In the genomic region with DNA sequence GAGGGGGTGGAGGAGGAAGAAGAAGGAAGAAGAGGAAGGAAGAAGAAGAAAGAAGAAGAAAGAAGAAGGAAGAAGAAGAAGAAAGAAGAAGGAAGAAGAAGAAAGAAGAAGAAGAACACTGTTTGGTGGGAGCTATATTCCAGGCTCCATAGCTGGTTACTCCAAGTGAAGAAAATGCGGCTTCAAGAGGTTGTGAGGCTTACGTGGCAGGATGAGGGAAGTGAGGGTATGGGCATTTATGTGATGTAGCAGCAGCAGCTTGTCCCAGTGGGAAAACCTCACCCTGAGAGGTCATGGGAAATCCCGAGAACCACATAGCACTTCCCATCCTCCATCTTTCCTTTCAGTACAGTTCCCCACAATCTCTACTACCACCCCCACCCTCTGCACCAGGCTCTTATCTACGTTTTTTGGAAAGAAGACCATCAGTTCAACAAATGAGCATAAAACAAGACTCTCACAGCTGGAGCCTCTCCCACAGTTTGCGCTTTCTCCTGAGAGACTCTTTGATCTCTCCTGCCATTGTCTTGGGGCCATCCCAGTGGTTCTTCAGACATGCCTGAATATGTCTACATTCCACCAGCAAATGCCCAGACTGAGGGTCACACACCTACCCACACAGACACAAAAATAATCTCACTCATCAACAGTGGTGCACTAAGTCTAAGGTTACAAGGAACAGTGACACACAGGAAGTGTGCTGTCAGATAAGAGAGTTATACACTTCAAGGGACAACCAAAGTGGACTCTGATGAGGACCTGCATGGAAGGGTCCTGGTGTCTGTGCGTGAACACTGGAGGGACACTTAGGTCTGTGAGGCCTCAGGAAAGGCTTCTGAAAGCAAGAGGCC, we compare ENCODE assay signal across 1 cellular context.
TF ChIP-seq lines count a peak whose summit lies in the region.

No MANE protein-coding gene starts in this region.

TF ChIP-seq in K562, 482 proteins besides CTCF, POLR2A, EP300 and RAD21 (continued from another document):
- TF ChIP-seq, protein P1, sequence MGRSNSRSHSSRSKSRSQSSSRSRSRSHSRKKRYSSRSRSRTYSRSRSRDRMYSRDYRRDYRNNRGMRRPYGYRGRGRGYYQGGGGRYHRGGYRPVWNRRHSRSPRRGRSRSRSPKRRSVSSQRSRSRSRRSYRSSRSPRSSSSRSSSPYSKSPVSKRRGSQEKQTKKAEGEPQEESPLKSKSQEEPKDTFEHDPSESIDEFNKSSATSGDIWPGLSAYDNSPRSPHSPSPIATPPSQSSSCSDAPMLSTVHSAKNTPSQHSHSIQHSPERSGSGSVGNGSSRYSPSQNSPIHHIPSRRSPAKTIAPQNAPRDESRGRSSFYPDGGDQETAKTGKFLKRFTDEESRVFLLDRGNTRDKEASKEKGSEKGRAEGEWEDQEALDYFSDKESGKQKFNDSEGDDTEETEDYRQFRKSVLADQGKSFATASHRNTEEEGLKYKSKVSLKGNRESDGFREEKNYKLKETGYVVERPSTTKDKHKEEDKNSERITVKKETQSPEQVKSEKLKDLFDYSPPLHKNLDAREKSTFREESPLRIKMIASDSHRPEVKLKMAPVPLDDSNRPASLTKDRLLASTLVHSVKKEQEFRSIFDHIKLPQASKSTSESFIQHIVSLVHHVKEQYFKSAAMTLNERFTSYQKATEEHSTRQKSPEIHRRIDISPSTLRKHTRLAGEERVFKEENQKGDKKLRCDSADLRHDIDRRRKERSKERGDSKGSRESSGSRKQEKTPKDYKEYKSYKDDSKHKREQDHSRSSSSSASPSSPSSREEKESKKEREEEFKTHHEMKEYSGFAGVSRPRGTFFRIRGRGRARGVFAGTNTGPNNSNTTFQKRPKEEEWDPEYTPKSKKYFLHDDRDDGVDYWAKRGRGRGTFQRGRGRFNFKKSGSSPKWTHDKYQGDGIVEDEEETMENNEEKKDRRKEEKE (IDR thresholded peaks at IDR 0.05; ENCODE audit: borderline replicate concordance in 1 of 2, control insufficient read depth in 1 of 2, low read depth in 2 of 2, low read length in 1 of 2) = no peak
- TF ChIP-seq E2F3 (CRISPR knock-in tag; IDR thresholded peaks at IDR 0.05) (no peak), MED1 (CRISPR knock-in tag; IDR thresholded peaks at IDR 0.05; ENCODE audit: borderline replicate concordance) (no peak), HCFC1 (IDR thresholded peaks at IDR 0.05; ENCODE audit: low read depth, low read length) (no peak), SUPT5H (IDR thresholded peaks at IDR 0.05) (no peak), ZNF695 (CRISPR knock-in tag; IDR thresholded peaks at IDR 0.05) (no peak), ZBTB9 (CRISPR knock-in tag; IDR thresholded peaks at IDR 0.05) (no peak), SETDB1 (IDR thresholded peaks at IDR 0.05; ENCODE audit: low read length) (no peak)
- TF ChIP-seq, protein P2, sequence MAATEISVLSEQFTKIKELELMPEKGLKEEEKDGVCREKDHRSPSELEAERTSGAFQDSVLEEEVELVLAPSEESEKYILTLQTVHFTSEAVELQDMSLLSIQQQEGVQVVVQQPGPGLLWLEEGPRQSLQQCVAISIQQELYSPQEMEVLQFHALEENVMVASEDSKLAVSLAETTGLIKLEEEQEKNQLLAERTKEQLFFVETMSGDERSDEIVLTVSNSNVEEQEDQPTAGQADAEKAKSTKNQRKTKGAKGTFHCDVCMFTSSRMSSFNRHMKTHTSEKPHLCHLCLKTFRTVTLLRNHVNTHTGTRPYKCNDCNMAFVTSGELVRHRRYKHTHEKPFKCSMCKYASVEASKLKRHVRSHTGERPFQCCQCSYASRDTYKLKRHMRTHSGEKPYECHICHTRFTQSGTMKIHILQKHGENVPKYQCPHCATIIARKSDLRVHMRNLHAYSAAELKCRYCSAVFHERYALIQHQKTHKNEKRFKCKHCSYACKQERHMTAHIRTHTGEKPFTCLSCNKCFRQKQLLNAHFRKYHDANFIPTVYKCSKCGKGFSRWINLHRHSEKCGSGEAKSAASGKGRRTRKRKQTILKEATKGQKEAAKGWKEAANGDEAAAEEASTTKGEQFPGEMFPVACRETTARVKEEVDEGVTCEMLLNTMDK (IDR thresholded peaks at IDR 0.05; ENCODE audit: borderline replicate concordance, insufficient read depth, low read depth, low read length, poor library complexity, severe bottlenecking) = no peak
- TF ChIP-seq, protein P3, sequence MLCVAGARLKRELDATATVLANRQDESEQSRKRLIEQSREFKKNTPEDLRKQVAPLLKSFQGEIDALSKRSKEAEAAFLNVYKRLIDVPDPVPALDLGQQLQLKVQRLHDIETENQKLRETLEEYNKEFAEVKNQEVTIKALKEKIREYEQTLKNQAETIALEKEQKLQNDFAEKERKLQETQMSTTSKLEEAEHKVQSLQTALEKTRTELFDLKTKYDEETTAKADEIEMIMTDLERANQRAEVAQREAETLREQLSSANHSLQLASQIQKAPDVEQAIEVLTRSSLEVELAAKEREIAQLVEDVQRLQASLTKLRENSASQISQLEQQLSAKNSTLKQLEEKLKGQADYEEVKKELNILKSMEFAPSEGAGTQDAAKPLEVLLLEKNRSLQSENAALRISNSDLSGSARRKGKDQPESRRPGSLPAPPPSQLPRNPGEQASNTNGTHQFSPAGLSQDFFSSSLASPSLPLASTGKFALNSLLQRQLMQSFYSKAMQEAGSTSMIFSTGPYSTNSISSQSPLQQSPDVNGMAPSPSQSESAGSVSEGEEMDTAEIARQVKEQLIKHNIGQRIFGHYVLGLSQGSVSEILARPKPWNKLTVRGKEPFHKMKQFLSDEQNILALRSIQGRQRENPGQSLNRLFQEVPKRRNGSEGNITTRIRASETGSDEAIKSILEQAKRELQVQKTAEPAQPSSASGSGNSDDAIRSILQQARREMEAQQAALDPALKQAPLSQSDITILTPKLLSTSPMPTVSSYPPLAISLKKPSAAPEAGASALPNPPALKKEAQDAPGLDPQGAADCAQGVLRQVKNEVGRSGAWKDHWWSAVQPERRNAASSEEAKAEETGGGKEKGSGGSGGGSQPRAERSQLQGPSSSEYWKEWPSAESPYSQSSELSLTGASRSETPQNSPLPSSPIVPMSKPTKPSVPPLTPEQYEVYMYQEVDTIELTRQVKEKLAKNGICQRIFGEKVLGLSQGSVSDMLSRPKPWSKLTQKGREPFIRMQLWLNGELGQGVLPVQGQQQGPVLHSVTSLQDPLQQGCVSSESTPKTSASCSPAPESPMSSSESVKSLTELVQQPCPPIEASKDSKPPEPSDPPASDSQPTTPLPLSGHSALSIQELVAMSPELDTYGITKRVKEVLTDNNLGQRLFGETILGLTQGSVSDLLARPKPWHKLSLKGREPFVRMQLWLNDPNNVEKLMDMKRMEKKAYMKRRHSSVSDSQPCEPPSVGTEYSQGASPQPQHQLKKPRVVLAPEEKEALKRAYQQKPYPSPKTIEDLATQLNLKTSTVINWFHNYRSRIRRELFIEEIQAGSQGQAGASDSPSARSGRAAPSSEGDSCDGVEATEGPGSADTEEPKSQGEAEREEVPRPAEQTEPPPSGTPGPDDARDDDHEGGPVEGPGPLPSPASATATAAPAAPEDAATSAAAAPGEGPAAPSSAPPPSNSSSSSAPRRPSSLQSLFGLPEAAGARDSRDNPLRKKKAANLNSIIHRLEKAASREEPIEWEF (CRISPR knock-in tag; IDR thresholded peaks at IDR 0.05) = no peak
